ENCODE assay signal across 17 cellular contexts in genomic region chr3:111725706-111726105, GRCh38. TPM values are rescaled to one million over a fixed set of nuclear protein-coding genes. Genes with fewer than 3 reads are reported as not detected.
DNase-seq lines count a peak whose midpoint lies in the region; ATAC-seq, FAIRE-seq and TF ChIP-seq lines count a peak whose summit lies in the region.
"Had no signal": no experiment of that assay in that cellular context is flagged by ENCODE, and none has a peak within 500 bp of the region (broad histone marks: within the 10 kb centered on the region; RNA-seq: fewer than 3 reads in every experiment).

No MANE protein-coding gene starts in this region.

- no peaks in the 10 kb centered on the region for H3K79me2 ChIP-seq in Karpas-422 (ENCODE audit: low read length)

- no peak for TF ChIP-seq EP300 in esophagus muscularis mucosa (IDR thresholded peaks at IDR 0.05)

- 38% methylated on average over 3 of the region's 3 CpGs for WGBS in esophagus muscularis mucosa
- WGBS in pancreas, 2 donors: 58 to 62% methylated on average over 3 of the region's 3 CpGs

- no peaks in the 10 kb centered on the region for H3K36me3 ChIP-seq in Karpas-422 (ENCODE audit: insufficient read depth, low read length)
- H3K36me3 ChIP-seq in esophagus muscularis mucosa: no peaks in the 10 kb centered on the region
- no peaks in the 10 kb centered on the region for H3K36me3 ChIP-seq in pancreas

- H4K20me1 ChIP-seq in Karpas-422 (ENCODE audit: insufficient read depth, low read depth, low read length): no peaks in the 10 kb centered on the region

- peaks cover 86% of the 10 kb centered on the region for H3K4me1 ChIP-seq in Karpas-422 (ENCODE audit: low read length)
- H3K4me1 ChIP-seq in esophagus muscularis mucosa: peaks cover 16 to 64% (median 62%) of the 10 kb centered on the region in 4 donors
- no peaks in the 10 kb centered on the region for H3K4me1 ChIP-seq in pancreas

- H3K9me2 ChIP-seq in Karpas-422 (replicated peaks; ENCODE audit: insufficient read depth, low read length): no peaks in the 10 kb centered on the region

- H3K27ac ChIP-seq in Karpas-422 (ENCODE audit: low read length) (peak overlapping the region; percentile 97), VCaP (peak overlapping the region; percentile 45), esophagus muscularis mucosa (replicated peaks in 1 of 4) (peak overlapping the region in 1 of 4 donors; percentile 20), pancreas (no peak overlapping the region)

- H3K9me3 ChIP-seq in Karpas-422 (ENCODE audit: low read length) (no peaks in the 10 kb centered on the region), esophagus muscularis mucosa (no peaks in the 10 kb centered on the region), pancreas (no peaks in the 10 kb centered on the region)

- FAIRE-seq in pancreas (lab: Jason Lieb, UNC): no peak
- FAIRE-seq: GM18507 had no signal

- intact Hi-C loops in esophagus muscularis mucosa (cut with DNase I) (no loop called here), pancreas (cut with DNase I) (loop anchor here in 1 of 3 donors (10.0 kb wide), 1 partner anchor 119 kb away; no protein-coding TSS in a partner anchor)

- H3K27me3 ChIP-seq in Karpas-422 (ENCODE audit: low read length) (no peaks in the 10 kb centered on the region), esophagus muscularis mucosa (no peaks in the 10 kb centered on the region), pancreas (no peaks in the 10 kb centered on the region)

- H3K9ac ChIP-seq in Karpas-422 (ENCODE audit: low read length): no peak overlapping the region

- DNase-seq in Karpas-422: no peak
- peak; percentile 10 for DNase-seq in esophagus muscularis mucosa (ENCODE audit: extremely low spot score)
- peak; percentile 71 for DNase-seq in fibroblast of the aortic adventitia (ENCODE audit: low read depth)
- DNase-seq in activated effector memory CD4-positive, alpha-beta T cell treated with Interleukin-2 at 50 U/mL for 16 hours: no peak
- no peak for DNase-seq in pancreas
- DNase-seq in kidney tubule cell (ENCODE audit: low spot score): no peak
- DNase-seq: 8988T; ACHN; C1 segment of cervical spinal cord; Calu3; CD4-positive, alpha-beta T cell; DMS 273 treated with DMSO at 0.1 percent for 48 hours; HCEC 1CT; HFFc6 had no signal

- TF ChIP-seq POLR2A in esophagus muscularis mucosa (IDR thresholded peaks at IDR 0.05; ENCODE audit: low read depth): no peak

- no peak overlapping the region for H2AFZ ChIP-seq in Karpas-422 (ENCODE audit: low read length)

- no peak overlapping the region for H3K4me3 ChIP-seq in Karpas-422 (ENCODE audit: low read length)
- H3K4me3 ChIP-seq in esophagus muscularis mucosa: no peak overlapping the region
- no peak overlapping the region for H3K4me3 ChIP-seq in fibroblast of the aortic adventitia (ENCODE audit: low read depth, low read length)
- H3K4me3 ChIP-seq in pancreas: no peak overlapping the region

- ATAC-seq in HG02870 (IDR thresholded peaks at IDR 0.05; ENCODE audit: unreplicated experiment) (no peak), pancreas (no peak)

- TF ChIP-seq CTCF in VCaP (conservative IDR thresholded peaks at IDR 0.05): no peak
- no peak for TF ChIP-seq CTCF in esophagus muscularis mucosa (IDR thresholded peaks at IDR 0.05)
- no peak for TF ChIP-seq CTCF in fibroblast of the aortic adventitia (IDR thresholded peaks at IDR 0.05; ENCODE audit: insufficient read depth, low read length)
- TF ChIP-seq CTCF in pancreas (IDR thresholded peaks at IDR 0.05): no peak

- no peak overlapping the region for H3K4me2 ChIP-seq in Karpas-422 (ENCODE audit: low read depth, low read length, poor library complexity, severe bottlenecking)

RNA-seq across cellular contexts. Expression of gene PLCXD2, which starts 51.2 kb away (rescaled TPM):
- 3.0 and 4.5 TPM in 2 replicates for total RNA-seq in Karpas-422 (2014; rRNA removed; shearing (Covaris generic); ENCODE audit: low replicate concordance)
- total RNA-seq in esophagus muscularis mucosa: 1 to 10 TPM in 1 of 4 donors, under 1 TPM in 3; 0.33 to 1.0 (median 0.52) TPM
- total RNA-seq in fibroblast of the aortic adventitia (ENCODE audit: low replicate concordance): 3.2 TPM in 1 of 2 replicates, not detected in the other
- total RNA-seq in pancreas: 10 to 100 TPM in 3 of 6 donors, 1 to 10 TPM in 3; 6.1 to 12.1 (median 9.4) TPM
- polyA plus RNA-seq in pancreas: 10 to 100 TPM; 23.1 to 23.6 TPM

Comparison
In these comparisons a context has a peak if more than half of its experiments do, and no peak if none do; other contexts are left out.
1. DNase-seq: peak in esophagus muscularis mucosa (single experiment) and fibroblast of the aortic adventitia (single experiment); none in Karpas-422 (single experiment), activated effector memory CD4-positive, alpha-beta T cell treated with Interleukin-2 at 50 U/mL for 16 hours (single experiment), pancreas (0 of 6) and kidney tubule cell (single experiment).
2. H3K27ac ChIP-seq: peak in Karpas-422 (single experiment) and VCaP (single experiment); none in pancreas (0 of 4).